10 cellular contexts compared by ENCODE assay signal in genomic region chr11:47376543-47377371, GRCh38. TPM values are rescaled to one million over a fixed set of nuclear protein-coding genes. Genes with fewer than 3 reads are reported as not detected.
DNase-seq lines count a peak whose midpoint lies in the region; ATAC-seq and TF ChIP-seq lines count a peak whose summit lies in the region.
"Had no signal": no experiment of that assay in that cellular context is flagged by ENCODE, and none has a peak within 500 bp of the region (broad histone marks: within the 10 kb centered on the region; RNA-seq: fewer than 3 reads in every experiment).

No MANE protein-coding gene starts in this region.

- H3K79me1 ChIP-seq in mesendoderm (ENCODE audit: low read length) = no peaks in the 10 kb centered on the region

- H2BK15ac ChIP-seq in mesendoderm (replicated peaks; ENCODE audit: low read depth) = no peak overlapping the region

- H3K27me3 Mint-ChIP-seq in WTC11 (ENCODE audit: low read depth) (no peaks in the 10 kb centered on the region), endothelial cell (ENCODE audit: unreplicated experiment) (peaks cover 6% of the 10 kb centered on the region)

- WGBS in mesendoderm (ENCODE audit: extremely low coverage, insufficient coverage, low lambda C conversion rate) = no CpG with 5 or more reads among the region's 14 CpGs

- no peak overlapping the region for H3K4ac ChIP-seq in mesendoderm (ENCODE audit: low read depth, low read length)

- no peak overlapping the region for H4K8ac ChIP-seq in mesendoderm (ENCODE audit: low read depth, low read length)

- no peak overlapping the region for H2AK5ac ChIP-seq in mesendoderm (ENCODE audit: low read length)

- H2BK120ac ChIP-seq in mesendoderm (ENCODE audit: low read depth, low read length) = no peak overlapping the region

- no peaks in the 10 kb centered on the region for H3K27me3 ChIP-seq in mesendoderm (ENCODE audit: insufficient read depth, low read length, poor library complexity)

- H3K27ac ChIP-seq in mesendoderm (ENCODE audit: low read depth, low read length) = no peak overlapping the region

- no peaks in the 10 kb centered on the region for H3K9me3 Mint-ChIP-seq in WTC11
- H3K9me3 Mint-ChIP-seq in endothelial cell (ENCODE audit: unreplicated experiment) = no peaks in the 10 kb centered on the region

- H3K36me3 Mint-ChIP-seq in WTC11 = no peaks in the 10 kb centered on the region
- no peaks in the 10 kb centered on the region for H3K36me3 Mint-ChIP-seq in endothelial cell (ENCODE audit: low read depth, unreplicated experiment)

- H4K5ac ChIP-seq in mesendoderm (ENCODE audit: low read length) = no peak overlapping the region

- H3K4me1 ChIP-seq in mesendoderm (ENCODE audit: control insufficient read depth, low read depth, low read length) = peaks cover 5% of the 10 kb centered on the region

- no peak overlapping the region for H3K4me3 Mint-ChIP-seq in WTC11
- no peak overlapping the region for H3K4me3 Mint-ChIP-seq in endothelial cell (ENCODE audit: unreplicated experiment)

- H3K56ac ChIP-seq in mesendoderm (ENCODE audit: low read length) = no peak overlapping the region

- no peak overlapping the region for H2BK5ac ChIP-seq in mesendoderm (ENCODE audit: low read length)

- DNase-seq in GM03348 (ENCODE audit: low spot score) = peak; percentile 33
- no peak for DNase-seq in WTC11 (ENCODE audit: low spot score)
- peak; percentile 38 for DNase-seq in mesendoderm
- no peak for DNase-seq in activated naive CD4-positive, alpha-beta T cell treated with anti-CD3 and anti-CD28 coated beads, Interleukin-2, amount 50 U/mL, for 16 hours
- no peak for DNase-seq in endothelial cell (ENCODE audit: low spot score)
- no peak for DNase-seq in activated naive CD4-positive, alpha-beta T cell treated with Interleukin-2 at 50 U/mL for 16 hours
- DNase-seq in retina = no peak
- DNase-seq: DND-41, T-helper 1 cell had no signal

- ATAC-seq in HG02973 (IDR thresholded peaks at IDR 0.05; ENCODE audit: unreplicated experiment) = peak; percentile 39
- peak; percentile 36 for ATAC-seq in WTC11

- H3K27ac Mint-ChIP-seq in WTC11 (no peak overlapping the region), endothelial cell (ENCODE audit: unreplicated experiment) (no peak overlapping the region)

- CTCF ChIA-PET in WTC11 (lab: Charles Lee) = interaction anchor here (0.7 to 1.7 kb wide), 5 partner anchors 22 to 39 kb away, joined by 3 to 9 read pairs (median 4); no protein-coding TSS in a partner anchor

- H3K79me2 ChIP-seq in mesendoderm (ENCODE audit: control insufficient read depth, insufficient read depth, low read length) = no peaks in the 10 kb centered on the region

- no peak overlapping the region for H3K18ac ChIP-seq in mesendoderm (ENCODE audit: low read length)

- TF ChIP-seq CTCF in WTC11 (IDR thresholded peaks at IDR 0.05) = no peak
- TF ChIP-seq CTCF in endothelial cell (IDR thresholded peaks at IDR 0.05; ENCODE audit: unreplicated experiment) = no peak

- H3K4me3 ChIP-seq in mesendoderm (ENCODE audit: low read length) = no peak overlapping the region

- H3K23ac ChIP-seq in mesendoderm (ENCODE audit: low read length) = no peak overlapping the region

- no peaks in the 10 kb centered on the region for H3K36me3 ChIP-seq in mesendoderm (ENCODE audit: control insufficient read depth, insufficient read depth, low read length)

- no peak overlapping the region for H3K4me2 ChIP-seq in mesendoderm (ENCODE audit: low read length)

- POLR2A ChIA-PET in WTC11 (lab: Charles Lee) = interaction anchor here (0.9 kb wide), 1 partner anchor 24 kb away, joined by 3 read pairs; no protein-coding TSS in a partner anchor

- no peak overlapping the region for H3K9ac ChIP-seq in mesendoderm (ENCODE audit: low read length)

- H3K4me1 Mint-ChIP-seq in WTC11 (peaks cover 2% of the 10 kb centered on the region; the same call in 1 of the 2 replicates), endothelial cell (ENCODE audit: unreplicated experiment) (no peaks in the 10 kb centered on the region)

TF ChIP-seq in WTC11, 78 proteins besides CTCF, POLR2A, EP300 and RAD21:
- TF ChIP-seq, protein P1, sequence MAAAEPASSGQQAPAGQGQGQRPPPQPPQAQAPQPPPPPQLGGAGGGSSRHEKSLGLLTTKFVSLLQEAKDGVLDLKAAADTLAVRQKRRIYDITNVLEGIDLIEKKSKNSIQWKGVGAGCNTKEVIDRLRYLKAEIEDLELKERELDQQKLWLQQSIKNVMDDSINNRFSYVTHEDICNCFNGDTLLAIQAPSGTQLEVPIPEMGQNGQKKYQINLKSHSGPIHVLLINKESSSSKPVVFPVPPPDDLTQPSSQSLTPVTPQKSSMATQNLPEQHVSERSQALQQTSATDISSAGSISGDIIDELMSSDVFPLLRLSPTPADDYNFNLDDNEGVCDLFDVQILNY (CRISPR knock-in tag; IDR thresholded peaks at IDR 0.05) = no peak
- no peak for TF ChIP-seq AFF4 (CRISPR knock-in tag; IDR thresholded peaks at IDR 0.05; ENCODE audit: borderline replicate concordance)
- no peak for TF ChIP-seq FOXP4 (CRISPR knock-in tag; IDR thresholded peaks at IDR 0.05)
- no peak for TF ChIP-seq CBFB (CRISPR knock-in tag; IDR thresholded peaks at IDR 0.05; ENCODE audit: low read depth)
- no peak for TF ChIP-seq JUN (CRISPR knock-in tag; IDR thresholded peaks at IDR 0.05)
- TF ChIP-seq ZNF263 (CRISPR knock-in tag; IDR thresholded peaks at IDR 0.05; ENCODE audit: low read depth) = peak; percentile 95
- TF ChIP-seq ERG (CRISPR knock-in tag; IDR thresholded peaks at IDR 0.05) = no peak
TF ChIP-seq in WTC11: peak in this region for 1.

RNA-seq across cellular contexts. Expression of gene SPI1, which starts 1.6 kb away (rescaled TPM):
- 0.21 to 0.59 TPM (median 0.39 TPM) in 3 replicates for total RNA-seq in WTC11 (2021)
- 0.70 TPM for polyA plus RNA-seq in mesendoderm (2013, experiment 1 of 2)
- 0.63 TPM for polyA plus RNA-seq in mesendoderm (2013, experiment 2 of 2)
- total RNA-seq in endothelial cell (ENCODE audit: unreplicated experiment) = not detected

RNA-seq across cellular contexts. Expression of gene MYBPC3, which starts 24.3 kb away (rescaled TPM):
- total RNA-seq in WTC11 (2021) (0.07 TPM in 2 of 3 replicates, not detected in the other), endothelial cell (ENCODE audit: unreplicated experiment) (not detected)
- polyA plus RNA-seq in mesendoderm (2013, experiment 1 of 2) = not detected
- not detected for polyA plus RNA-seq in mesendoderm (2013, experiment 2 of 2)

RNA-seq across cellular contexts. Expression of gene SLC39A13, which starts 31.6 kb away (rescaled TPM):
- total RNA-seq in WTC11 (2021) (32.8 to 38.2 TPM (median 35.1 TPM) in 3 replicates), endothelial cell (ENCODE audit: unreplicated experiment) (40.9 TPM)
- 10.9 TPM for polyA plus RNA-seq in mesendoderm (2013, experiment 1 of 2)
- polyA plus RNA-seq in mesendoderm (2013, experiment 2 of 2) = 11.3 TPM

RNA-seq across cellular contexts. Expression of gene PSMC3, which starts 49.5 kb away (rescaled TPM):
- total RNA-seq in WTC11 (2021) (141 to 162 TPM (median 143 TPM) in 3 replicates), endothelial cell (ENCODE audit: unreplicated experiment) (127 TPM)
- 136 TPM for polyA plus RNA-seq in mesendoderm (2013, experiment 1 of 2)
- 143 TPM for polyA plus RNA-seq in mesendoderm (2013, experiment 2 of 2)

Comparison
In these comparisons a context has a peak if more than half of its experiments do, and no peak if none do; other contexts are left out.
1. DNase-seq: peak in GM03348 (single experiment) and mesendoderm (single experiment); none in WTC11 (single experiment), activated naive CD4-positive, alpha-beta T cell treated with anti-CD3 and anti-CD28 coated beads, Interleukin-2, amount 50 U/mL, for 16 hours (single experiment), endothelial cell (single experiment), activated naive CD4-positive, alpha-beta T cell treated with Interleukin-2 at 50 U/mL for 16 hours (single experiment) and retina (single experiment).